Comparison of ENCODE assay signal across 20 cellular contexts in genomic region chr12:10701843-10702242, GRCh38. TPM values are rescaled to one million over a fixed set of nuclear protein-coding genes. Genes with fewer than 3 reads are reported as not detected.
DNase-seq lines count a peak whose midpoint lies in the region; ATAC-seq lines count a peak whose summit lies in the region.
"Had no signal": no experiment of that assay in that cellular context is flagged by ENCODE, and none has a peak within 500 bp of the region (broad histone marks: within the 10 kb centered on the region; RNA-seq: fewer than 3 reads in every experiment).

No MANE protein-coding gene starts in this region.

- no peak overlapping the region for H3K14ac ChIP-seq in mesenchymal stem cell (ENCODE audit: low read length in 2 of 2)

- no peak for ATAC-seq in activated T-cell treated with anti-CD3 and anti-CD28 coated beads, Interleukin-2, amount 50 U/mL, for 72 hours (replicated peaks in 1 of 2)
- ATAC-seq in activated CD8-positive, alpha-beta T cell treated with anti-CD3 and anti-CD28 coated beads, Interleukin-2, amount 10 ng/mL, durations not matched to agents 7 days and 5 days = no peak
- ATAC-seq: right lobe of liver had no signal

- no peak overlapping the region for H2BK12ac ChIP-seq in mesenchymal stem cell (ENCODE audit: low read length in 2 of 2)

- H3K27ac Mint-ChIP-seq in activated T-cell treated with anti-CD3 and anti-CD28 coated beads, Interleukin-2, amount 50 U/mL, for 72 hours = peak overlapping the region; percentile 94
- peak overlapping the region; percentile 72 for H3K27ac Mint-ChIP-seq in activated CD8-positive, alpha-beta T cell treated with anti-CD3 and anti-CD28 coated beads, Interleukin-2, amount 10 ng/mL, durations not matched to agents 7 days and 5 days
- H3K27ac Mint-ChIP-seq: dendritic cell treated with granulocyte-macrophage colony-stimulating factor and Interleukin-4, amounts not matched to agents 40 ng/mL and 50 ng/mL, for 4 days had no signal

- H2AK5ac ChIP-seq in mesenchymal stem cell (ENCODE audit: low read length, severe bottlenecking) = no peak overlapping the region

- H3K79me2 ChIP-seq in GM23248 (ENCODE audit: insufficient read depth) = peaks cover 60% of the 10 kb centered on the region

- no peak overlapping the region for H3K4ac ChIP-seq in mesenchymal stem cell (ENCODE audit: low read depth in 1 of 2, low read length in 2 of 2)

- no peak overlapping the region for H3K18ac ChIP-seq in mesenchymal stem cell (ENCODE audit: low read depth in 1 of 2, low read length in 2 of 2)

- H3K9ac ChIP-seq in GM23248 = peak overlapping the region; percentile 32; the same call in 1 of the 2 replicates
- H3K9ac ChIP-seq in mesenchymal stem cell (ENCODE audit: low read length) = peak overlapping the region; percentile 82

- H4K20me1 ChIP-seq in GM23248 (ENCODE audit: insufficient read depth) = no peaks in the 10 kb centered on the region

- H3K9me3 Mint-ChIP-seq in activated T-cell treated with anti-CD3 and anti-CD28 coated beads, Interleukin-2, amount 50 U/mL, for 72 hours = no peaks in the 10 kb centered on the region
- H3K9me3 Mint-ChIP-seq in activated CD8-positive, alpha-beta T cell treated with anti-CD3 and anti-CD28 coated beads, Interleukin-2, amount 10 ng/mL, durations not matched to agents 7 days and 5 days (ENCODE audit: insufficient read depth) = no peaks in the 10 kb centered on the region
- H3K9me3 Mint-ChIP-seq: dendritic cell treated with granulocyte-macrophage colony-stimulating factor and Interleukin-4, amounts not matched to agents 40 ng/mL and 50 ng/mL, for 4 days had no signal

- H3K36me3 Mint-ChIP-seq in activated T-cell treated with anti-CD3 and anti-CD28 coated beads, Interleukin-2, amount 50 U/mL, for 72 hours (ENCODE audit: insufficient read depth in 2 of 2) = peaks cover 10 to 28% of the 10 kb centered on the region in 2 donors
- H3K36me3 Mint-ChIP-seq in activated CD8-positive, alpha-beta T cell treated with anti-CD3 and anti-CD28 coated beads, Interleukin-2, amount 10 ng/mL, durations not matched to agents 7 days and 5 days (ENCODE audit: low read depth) = peaks cover 52% of the 10 kb centered on the region

- H3K27me3 Mint-ChIP-seq in activated T-cell treated with anti-CD3 and anti-CD28 coated beads, Interleukin-2, amount 50 U/mL, for 72 hours (ENCODE audit: low read depth) = no peaks in the 10 kb centered on the region
- no peaks in the 10 kb centered on the region for H3K27me3 Mint-ChIP-seq in activated CD8-positive, alpha-beta T cell treated with anti-CD3 and anti-CD28 coated beads, Interleukin-2, amount 10 ng/mL, durations not matched to agents 7 days and 5 days (ENCODE audit: low read depth)
- H3K27me3 Mint-ChIP-seq: dendritic cell treated with granulocyte-macrophage colony-stimulating factor and Interleukin-4, amounts not matched to agents 40 ng/mL and 50 ng/mL, for 4 days had no signal

- peaks cover 14% of the 10 kb centered on the region for H3K4me1 ChIP-seq in GM23248 (ENCODE audit: insufficient read depth)
- no peaks in the 10 kb centered on the region for H3K4me1 ChIP-seq in mesenchymal stem cell (ENCODE audit: control insufficient read depth, insufficient read depth, low read depth, low read length)
- no peaks in the 10 kb centered on the region for H3K4me1 ChIP-seq in HAP-1
- H3K4me1 ChIP-seq: right lobe of liver had no signal

- H3K27ac ChIP-seq in GM23248 (peak overlapping the region; percentile 36), mesenchymal stem cell (ENCODE audit: low read length, poor library complexity, severe bottlenecking) (no peak overlapping the region)
- H3K27ac ChIP-seq: C4-2B, right lobe of liver had no signal

- H2BK120ac ChIP-seq in mesenchymal stem cell (ENCODE audit: low read depth, low read length) = no peak overlapping the region

- no peak overlapping the region for H4K8ac ChIP-seq in mesenchymal stem cell (ENCODE audit: low read length)

- H3F3A ChIP-seq in GM23248 (ENCODE audit: insufficient read depth) = peaks cover 11% of the 10 kb centered on the region; the same call in 1 of the 2 replicates

- DNase-seq in activated T-cell treated with anti-CD3 and anti-CD28 coated beads, Interleukin-2, amount 50 U/mL, for 72 hours = no peak
- DNase-seq in activated T-cell treated with anti-CD3 and anti-CD28 coated beads, Interleukin-2, amount 50 U/mL, for 1 hour = no peak
- DNase-seq in GM23248 = no peak
- DNase-seq in activated CD8-positive, alpha-beta T cell treated with anti-CD3 and anti-CD28 coated beads, Interleukin-2, amount 10 ng/mL, durations not matched to agents 7 days and 5 days = no peak
- no peak for DNase-seq in mesenchymal stem cell
- no peak for DNase-seq in HuH-7.5 (ENCODE audit: low spot score)
- no peak for DNase-seq in HAP-1 (ENCODE audit: low spot score in 2 of 2)
- DNase-seq in DMS 273 (lab: John Stamatoyannopoulos, UW; ENCODE audit: unreplicated experiment) = no peak
- DNase-seq: activated CD4-positive, alpha-beta T cell treated with anti-CD3 and anti-CD28 coated beads for 1 hour; aorta; caudate nucleus; EL; glutamatergic neuron; NCI-H2081; NCI-H510A; right lobe of liver; stimulated activated naive CD4-positive, alpha-beta T cell had no signal

- peaks cover 16% of the 10 kb centered on the region for H3K4me1 Mint-ChIP-seq in activated T-cell treated with anti-CD3 and anti-CD28 coated beads, Interleukin-2, amount 50 U/mL, for 72 hours (ENCODE audit: low read depth)
- H3K4me1 Mint-ChIP-seq in activated CD8-positive, alpha-beta T cell treated with anti-CD3 and anti-CD28 coated beads, Interleukin-2, amount 10 ng/mL, durations not matched to agents 7 days and 5 days (ENCODE audit: low read depth) = peaks cover 17% of the 10 kb centered on the region

- no peaks in the 10 kb centered on the region for H3K9me2 ChIP-seq in GM23248 (ENCODE audit: insufficient read depth)

- H3K4me2 ChIP-seq in GM23248 (ENCODE audit: unreplicated experiment) = no peak overlapping the region
- H3K4me2 ChIP-seq in mesenchymal stem cell (ENCODE audit: low read length, poor library complexity, severe bottlenecking) = no peak overlapping the region

- POLR2A ChIA-PET in activated CD8-positive, alpha-beta T cell treated with anti-CD3 and anti-CD28 coated beads, Interleukin-2, amount 10 ng/mL, durations not matched to agents 7 days and 5 days (lab: Charles Lee) = no interaction called here

- peak overlapping the region; percentile 24; the same call in 1 of the 2 replicates for H3K4me3 ChIP-seq in GM23248
- peak overlapping the region in 1 of 2 experiments; percentile 64 for H3K4me3 ChIP-seq in mesenchymal stem cell (ENCODE audit: insufficient read depth in 1 of 2, low read depth in 1 of 2, low read length in 2 of 2)
- no peak overlapping the region for H3K4me3 ChIP-seq in HAP-1
- H3K4me3 ChIP-seq: lung, right lobe of liver had no signal

- no peak overlapping the region for H3K23ac ChIP-seq in mesenchymal stem cell (ENCODE audit: low read length in 2 of 2)

- no peaks in the 10 kb centered on the region for H3K27me3 ChIP-seq in GM23248 (replicated peaks; ENCODE audit: insufficient read depth)
- H3K27me3 ChIP-seq in mesenchymal stem cell (ENCODE audit: control insufficient read depth in 1 of 2, insufficient read depth in 1 of 2, low read length in 2 of 2) = no peaks in the 10 kb centered on the region
- no peaks in the 10 kb centered on the region for H3K27me3 ChIP-seq in HAP-1 (ENCODE audit: low read depth)
- H3K27me3 ChIP-seq: right lobe of liver had no signal

- peaks cover 9% of the 10 kb centered on the region for H3K79me1 ChIP-seq in mesenchymal stem cell (replicated peaks; ENCODE audit: low read length, poor library complexity, severe bottlenecking)

- H3K36me3 ChIP-seq in GM23248 (ENCODE audit: low read depth) (peaks cover 90% of the 10 kb centered on the region), mesenchymal stem cell (ENCODE audit: control insufficient read depth in 1 of 2, insufficient read depth in 2 of 2, low read depth in 1 of 2, low read length in 2 of 2) (peaks cover 12 to 96% of the 10 kb centered on the region in 2 experiments), HAP-1 (replicated peaks) (peaks cover 96% of the 10 kb centered on the region)

- no peak overlapping the region for H2BK5ac ChIP-seq in mesenchymal stem cell (ENCODE audit: low read depth, low read length, poor library complexity, severe bottlenecking)

- CTCF ChIA-PET in activated CD8-positive, alpha-beta T cell treated with anti-CD3 and anti-CD28 coated beads, Interleukin-2, amount 10 ng/mL, durations not matched to agents 7 days and 5 days (lab: Charles Lee) = no interaction called here

- no peak overlapping the region for H2BK15ac ChIP-seq in mesenchymal stem cell (ENCODE audit: low read depth, poor library complexity, severe bottlenecking)

- peak overlapping the region in 1 of 2 donors; percentile 77 for H3K4me3 Mint-ChIP-seq in activated T-cell treated with anti-CD3 and anti-CD28 coated beads, Interleukin-2, amount 50 U/mL, for 72 hours
- no peak overlapping the region for H3K4me3 Mint-ChIP-seq in activated CD8-positive, alpha-beta T cell treated with anti-CD3 and anti-CD28 coated beads, Interleukin-2, amount 10 ng/mL, durations not matched to agents 7 days and 5 days
- H3K4me3 Mint-ChIP-seq: dendritic cell treated with granulocyte-macrophage colony-stimulating factor and Interleukin-4, amounts not matched to agents 40 ng/mL and 50 ng/mL, for 4 days had no signal

- 97 to 98% methylated on average over 14 of the region's 14 CpGs for WGBS in GM23248 (ENCODE audit: low coverage in 1 of 2, low lambda C conversion rate in 2 of 2, missing lambda C conversion rate in 2 of 2), 2 experiments
- 96% methylated on average over 13 of the region's 14 CpGs for WGBS in mesenchymal stem cell

- in situ Hi-C loops in GM23248 (cut with MboI) = no loop called here
- in situ Hi-C loops in HAP-1 (cut with MboI; ENCODE audit: low sequenced_read_pairs) = no loop called here

- H2AFZ ChIP-seq in GM23248 = no peak overlapping the region
- H2AFZ ChIP-seq in mesenchymal stem cell (ENCODE audit: low read depth, low read length) = no peak overlapping the region

- no peak overlapping the region for H4K91ac ChIP-seq in mesenchymal stem cell (ENCODE audit: low read length)

- H3K9me3 ChIP-seq in GM23248 (ENCODE audit: low read depth) (no peaks in the 10 kb centered on the region), mesenchymal stem cell (ENCODE audit: control insufficient read depth, low read length) (no peaks in the 10 kb centered on the region), HAP-1 (no peaks in the 10 kb centered on the region)
- H3K9me3 ChIP-seq: right lobe of liver had no signal

RNA-seq across cellular contexts. Expression of gene YBX3, which starts 21.3 kb away (rescaled TPM):
- 100 to 1,000 TPM; 108 to 132 TPM for total RNA-seq in activated T-cell treated with anti-CD3 and anti-CD28 coated beads, Interleukin-2, amount 50 U/mL, for 72 hours
- total RNA-seq in GM23248 (2014; rRNA removed; shearing (Covaris generic)) = 75.6 and 108 TPM in 2 replicates
- 215 and 216 TPM in 2 replicates for polyA plus RNA-seq in GM23248 (2016; fragmentation: Nextera tagmentation; extraction: Ambion mirVana)
- total RNA-seq in activated CD8-positive, alpha-beta T cell treated with anti-CD3 and anti-CD28 coated beads, Interleukin-2, amount 10 ng/mL, durations not matched to agents 7 days and 5 days = 10 to 100 TPM; 85.4 to 91.9 TPM
- polyA plus RNA-seq in mesenchymal stem cell (2013, experiment 1 of 2) = 130 TPM
- polyA plus RNA-seq in mesenchymal stem cell (2013, experiment 2 of 2) = 127 TPM

RNA-seq across cellular contexts. Expression of gene STYK1, which starts 28.0 kb away (rescaled TPM):
- 1 to 10 TPM; 1.6 to 1.8 TPM for total RNA-seq in activated T-cell treated with anti-CD3 and anti-CD28 coated beads, Interleukin-2, amount 50 U/mL, for 72 hours
- 1.1 TPM in 1 of 2 replicates, not detected in the other for total RNA-seq in GM23248 (2014; rRNA removed; shearing (Covaris generic))
- 0.89 and 0.93 TPM in 2 replicates for polyA plus RNA-seq in GM23248 (2016; fragmentation: Nextera tagmentation; extraction: Ambion mirVana)
- total RNA-seq in activated CD8-positive, alpha-beta T cell treated with anti-CD3 and anti-CD28 coated beads, Interleukin-2, amount 10 ng/mL, durations not matched to agents 7 days and 5 days = 1 to 10 TPM; 5.3 to 5.9 TPM
- 0.01 TPM for polyA plus RNA-seq in mesenchymal stem cell (2013, experiment 1 of 2)
- 0.01 TPM for polyA plus RNA-seq in mesenchymal stem cell (2013, experiment 2 of 2)
- total RNA-seq: right lobe of liver had no signal
